13 cellular contexts compared by ENCODE assay signal in the genomic region with DNA sequence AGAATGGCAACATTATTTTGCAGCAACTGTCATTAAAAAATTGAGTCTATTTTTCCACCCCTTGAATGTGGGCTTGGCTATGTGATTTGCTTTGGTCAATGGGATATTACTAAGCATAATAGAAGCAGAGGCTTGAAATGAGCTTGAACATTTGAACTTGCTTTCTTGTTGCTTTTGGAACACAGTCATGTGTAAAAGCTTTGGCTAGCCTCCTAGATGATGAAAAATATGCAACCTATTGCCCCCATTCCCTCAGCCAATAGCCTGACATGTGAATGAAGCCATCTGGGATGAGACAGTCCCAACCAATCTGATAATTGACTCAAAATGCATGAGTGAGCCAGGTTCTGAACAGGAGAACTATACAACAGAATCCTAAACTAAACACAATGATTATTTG.
A peak's percentile ranks its signal among the peaks of the same experiment; 100 is the strongest.
DNase-seq lines count a peak whose midpoint lies in the region; ATAC-seq, FAIRE-seq and TF ChIP-seq lines count a peak whose summit lies in the region.
"Had no signal": no experiment of that assay in that cellular context is flagged by ENCODE, and none has a peak within 500 bp of the region (broad histone marks: within the 10 kb centered on the region; RNA-seq: fewer than 3 reads in every experiment).

No MANE protein-coding gene starts in this region.

- H3K9me3 ChIP-seq in H1 (ENCODE audit: insufficient read depth in 2 of 2, low read depth in 1 of 2, low read length in 1 of 2) = no peaks in the 10 kb centered on the region; a peak in 1 of 4 replicates
- H3K9me3 ChIP-seq in left lung = no peaks in the 10 kb centered on the region
- no peaks in the 10 kb centered on the region for H3K9me3 ChIP-seq in uterus
- H3K9me3 ChIP-seq in breast epithelium = no peaks in the 10 kb centered on the region
- H3K9me3 ChIP-seq: thoracic aorta had no signal

- peak; percentile 97 for ATAC-seq in Right ventricle myocardium superior (ENCODE audit: poor library complexity)
- peak; percentile 76 for ATAC-seq in left lung
- ATAC-seq in HG02763 (IDR thresholded peaks at IDR 0.05; ENCODE audit: unreplicated experiment) = no peak

- H2AK5ac ChIP-seq in H1 (ENCODE audit: low read depth, low read length) = no peak overlapping the region

- CTCF ChIA-PET in H1 (lab: Charles Lee; ENCODE audit: partially characterized antibody) = interaction anchor here (1.0 to 1.4 kb wide), 2 partner anchors 8 to 202 kb away, joined by 4 read pairs; no protein-coding TSS in a partner anchor

- H3K79me1 ChIP-seq in H1 (ENCODE audit: low read depth, low read length) = no peaks in the 10 kb centered on the region

- no peak overlapping the region for H3K14ac ChIP-seq in H1 (ENCODE audit: insufficient read length)

- H2AFZ ChIP-seq in H1 (ENCODE audit: low read length) = 0 out of 2 replicates have a peak overlapping the region, but pooled peaks have one; percentile 4

- no peak overlapping the region for H2BK20ac ChIP-seq in H1 (ENCODE audit: low read length)

- DNase-seq in Right ventricle myocardium superior (no peak), cardiac septum (ENCODE audit: low spot score) (no peak), H1 (ENCODE audit: low read depth in 1 of 2, low spot score in 2 of 2) (no peak), left lung (no peak), uterus (peak in 1 of 2 donors; percentile 32), superior temporal gyrus (ENCODE audit: extremely low spot score) (no peak), breast epithelium (ENCODE audit: low spot score in 2 of 2) (no peak)
- DNase-seq: activated CD8-positive, alpha-beta memory T cell treated with anti-CD3 and anti-CD28 coated beads for 24 hours; endodermal cell; NCI-H1694; T-helper 2 cell had no signal

- H2BK5ac ChIP-seq in H1 (ENCODE audit: low read depth, low read length) = no peak overlapping the region

- H3K18ac ChIP-seq in H1 (ENCODE audit: extremely low read depth, low read length) = no peak overlapping the region

- intact Hi-C loops in Right ventricle myocardium superior (cut with DNase I) (no loop called here), cardiac septum (cut with DNase I) (loop anchor here (10.0 kb wide), 1 partner anchor 114 kb away; no protein-coding TSS in a partner anchor), left lung (cut with DNase I) (no loop called here), uterus (cut with DNase I; ENCODE audit: low total_unique reads) (no loop called here), breast epithelium (cut with DNase I; ENCODE audit: low total_unique reads) (no loop called here)

- no peaks in the 10 kb centered on the region for H4K20me1 ChIP-seq in H1 (replicated peaks in 1 of 2; ENCODE audit: control insufficient read depth in 1 of 2, insufficient read depth in 2 of 2, low read length in 2 of 2)

- no peak overlapping the region for H3K9ac ChIP-seq in H1 (replicated peaks in 1 of 4; ENCODE audit: extremely low read depth in 1 of 4, low read depth in 3 of 4, low read length in 3 of 4)

- H2BK12ac ChIP-seq in H1 (ENCODE audit: low read depth, low read length) = no peak overlapping the region

- H2BK15ac ChIP-seq in H1 (ENCODE audit: low read length) = no peak overlapping the region

- no peak overlapping the region for H2BK120ac ChIP-seq in H1 (replicated peaks; ENCODE audit: low read depth, low read length)

- no peaks in the 10 kb centered on the region for H3K4me1 ChIP-seq in H1 (replicated peaks in 1 of 4; ENCODE audit: control insufficient read depth in 3 of 4, insufficient read depth in 4 of 4, low read length in 3 of 4)
- H3K4me1 ChIP-seq in left lung = no peaks in the 10 kb centered on the region
- H3K4me1 ChIP-seq in uterus = no peaks in the 10 kb centered on the region
- H3K4me1 ChIP-seq in breast epithelium = no peaks in the 10 kb centered on the region

- no peak overlapping the region for H4K91ac ChIP-seq in H1 (replicated peaks; ENCODE audit: insufficient read length, low read length)

- no peak for TF ChIP-seq RAD21 in H1 (IDR thresholded peaks at IDR 0.05 in 1 of 2, conservative IDR thresholded peaks at IDR 0.05 in 1 of 2; ENCODE audit: low read depth in 2 of 2, low read length in 2 of 2)

- H3K4me2 ChIP-seq in H1 (ENCODE audit: insufficient read depth in 1 of 2, low read depth in 2 of 2, low read length in 2 of 2) = no peak overlapping the region

- H3K79me2 ChIP-seq in H1 (ENCODE audit: control insufficient read depth in 1 of 2, insufficient read depth in 2 of 2, low read length in 2 of 2) = no peaks in the 10 kb centered on the region

- H3K36me3 ChIP-seq in H1 (ENCODE audit: control insufficient read depth in 2 of 4, insufficient read depth in 4 of 4, low read length in 3 of 4) (no peaks in the 10 kb centered on the region), left lung (no peaks in the 10 kb centered on the region), uterus (no peaks in the 10 kb centered on the region), breast epithelium (no peaks in the 10 kb centered on the region)
- H3K36me3 ChIP-seq: thoracic aorta had no signal

- H3K27ac ChIP-seq in H1 (ENCODE audit: low read depth, low read length) (no peak overlapping the region), left lung (no peak overlapping the region), uterus (peak overlapping the region; percentile 8 to 32), breast epithelium (no peak overlapping the region)
- H3K27ac ChIP-seq: thoracic aorta had no signal

- no peak for TF ChIP-seq EP300 in H1 (IDR thresholded peaks at IDR 0.05; ENCODE audit: borderline replicate concordance in 1 of 2, low read depth in 2 of 2, low read length in 2 of 2)

- H3K23ac ChIP-seq in H1 (ENCODE audit: insufficient read length) = no peak overlapping the region

- FAIRE-seq in H1 (lab: Jason Lieb, UNC) = no peak

- no peaks in the 10 kb centered on the region for H3K23me2 ChIP-seq in H1 (ENCODE audit: low read depth, low read length)

- no peak overlapping the region for H3K4ac ChIP-seq in H1 (replicated peaks; ENCODE audit: insufficient read length, low read depth, low read length)

- H4K8ac ChIP-seq in H1 (ENCODE audit: extremely low read depth, insufficient read depth, low read length) = no peak overlapping the region

- H3K27me3 ChIP-seq in H1 (replicated peaks in 1 of 4; ENCODE audit: control insufficient read depth in 3 of 4, extremely low read depth in 1 of 4, insufficient read depth in 3 of 4, low read length in 3 of 4) (no peaks in the 10 kb centered on the region), left lung (no peaks in the 10 kb centered on the region), uterus (no peaks in the 10 kb centered on the region), breast epithelium (no peaks in the 10 kb centered on the region)

- no peak overlapping the region for H4K5ac ChIP-seq in H1 (ENCODE audit: insufficient read length, low read depth, low read length)

- TF ChIP-seq POLR2A in H1 (IDR thresholded peaks at IDR 0.05; ENCODE audit: control extremely low read depth in 1 of 2, low read depth in 2 of 2, low read length in 2 of 2) (no peak), uterus (IDR thresholded peaks at IDR 0.05) (no peak), breast epithelium (IDR thresholded peaks at IDR 0.05) (no peak)

- POLR2A ChIA-PET in H1 (lab: Charles Lee; ENCODE audit: partially characterized antibody) = no interaction called here

- no peak overlapping the region for H3K56ac ChIP-seq in H1 (replicated peaks; ENCODE audit: insufficient read length, low read depth, low read length)

- H3K4me3 ChIP-seq in H1 (ENCODE audit: extremely low read depth in 1 of 4, insufficient read depth in 2 of 4, low read depth in 3 of 4, low read length in 4 of 4) = no peak overlapping the region
- no peak overlapping the region for H3K4me3 ChIP-seq in left lung
- no peak overlapping the region for H3K4me3 ChIP-seq in uterus
- H3K4me3 ChIP-seq in breast epithelium = no peak overlapping the region
- H3K4me3 ChIP-seq: thoracic aorta had no signal

- TF ChIP-seq CTCF in H1 (IDR thresholded peaks at IDR 0.05; ENCODE audit: control extremely low read depth in 1 of 3, insufficient read depth in 1 of 3, low read depth in 1 of 3, low read length in 3 of 3) (no peak), left lung (IDR thresholded peaks at IDR 0.05) (no peak), uterus (IDR thresholded peaks at IDR 0.05) (no peak), breast epithelium (IDR thresholded peaks at IDR 0.05) (no peak)

TF ChIP-seq in H1, 55 proteins besides CTCF, POLR2A, EP300 and RAD21:
- TF ChIP-seq SIN3A (conservative IDR thresholded peaks at IDR 0.05 in 1 of 2, IDR thresholded peaks at IDR 0.05 in 1 of 2; ENCODE audit: low read depth in 1 of 2, low read length in 2 of 2) = no peak
- no peak for TF ChIP-seq BCL11A (IDR thresholded peaks at IDR 0.05; ENCODE audit: low read depth in 2 of 2, low read length in 2 of 2)
- no peak for TF ChIP-seq CBX8 (IDR thresholded peaks at IDR 0.05; ENCODE audit: borderline replicate concordance, low read depth, low read length)
- TF ChIP-seq TAF1 (IDR thresholded peaks at IDR 0.05; ENCODE audit: low read depth, low read length) = no peak
- no peak for TF ChIP-seq HDAC6 (IDR thresholded peaks at IDR 0.05; ENCODE audit: low read depth, low read length)
- no peak for TF ChIP-seq TBP (IDR thresholded peaks at IDR 0.05; ENCODE audit: low read depth, low read length)
- TF ChIP-seq POU5F1 (IDR thresholded peaks at IDR 0.05; ENCODE audit: low read depth, low read length) = no peak
- no peak for TF ChIP-seq BACH1 (IDR thresholded peaks at IDR 0.05; ENCODE audit: low read length)
- TF ChIP-seq, protein P1, sequence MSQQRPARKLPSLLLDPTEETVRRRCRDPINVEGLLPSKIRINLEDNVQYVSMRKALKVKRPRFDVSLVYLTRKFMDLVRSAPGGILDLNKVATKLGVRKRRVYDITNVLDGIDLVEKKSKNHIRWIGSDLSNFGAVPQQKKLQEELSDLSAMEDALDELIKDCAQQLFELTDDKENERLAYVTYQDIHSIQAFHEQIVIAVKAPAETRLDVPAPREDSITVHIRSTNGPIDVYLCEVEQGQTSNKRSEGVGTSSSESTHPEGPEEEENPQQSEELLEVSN (IDR thresholded peaks at IDR 0.05) = no peak

Comparison
In these comparisons a context has a peak if more than half of its experiments do, and no peak if none do; other contexts are left out.
1. H3K27ac ChIP-seq: peak in uterus (2 of 2); none in H1 (single experiment), left lung (0 of 2) and breast epithelium (0 of 2).